8 cellular contexts compared by ENCODE assay signal in genomic region chr19:2050349-2050990, GRCh38. TPM values are rescaled to one million over a fixed set of nuclear protein-coding genes. Genes with fewer than 3 reads are reported as not detected.
A peak's percentile ranks its signal among the peaks of the same experiment; 100 is the strongest.
DNase-seq lines count a peak whose midpoint lies in the region; ATAC-seq and TF ChIP-seq lines count a peak whose summit lies in the region.

No MANE protein-coding gene starts in this region.

- 0 to 1% methylated on average over 38 to 45 of the region's 49 CpGs for WGBS in heart right ventricle, 2 donors

- DNase-seq in activated B cell treated with CpG ODN at 0.5 μM for 24 hours = no peak
- no peak for DNase-seq in heart right ventricle
- DNase-seq in skeletal muscle cell (ENCODE audit: low read depth) = no peak
- no peak for DNase-seq in stimulated activated CD4-positive, alpha-beta T cell treated with anti-CD3 and anti-CD28 coated beads, Interleukin-2, amount 100 ng/mL, for 48 hours
- DNase-seq in activated CD4-positive, alpha-beta T cell treated with anti-CD3 and anti-CD28 coated beads, Interleukin-2, amount 50 U/mL, for 1 hour = no peak

- H3K9me3 Mint-ChIP-seq in activated B cell treated with CpG ODN at 0.5 μM for 24 hours = no peaks in the 10 kb centered on the region

- CTCF ChIA-PET in activated B cell treated with CpG ODN at 0.5 μM for 24 hours (lab: Charles Lee) = interaction anchor here (0.5 to 1.8 kb wide), 3 partner anchors 19 to 99 kb away, joined by 3 to 6 read pairs (median 3); no protein-coding TSS in a partner anchor

- POLR2A ChIA-PET in activated B cell treated with CpG ODN at 0.5 μM for 24 hours (lab: Charles Lee) = interaction anchor here (0.5 to 59.1 kb wide), 13 partner anchors 11 to 564 kb away, joined by 3 to 2723 read pairs (median 5); partner anchors contain the start of genes IZUMO4 and MOB3A

- TF ChIP-seq POLR2A in GM18526 (IDR thresholded peaks at IDR 0.05; ENCODE audit: extremely low read depth, insufficient read length) = peak; percentile 29

- H3K4me3 Mint-ChIP-seq in activated B cell treated with CpG ODN at 0.5 μM for 24 hours = peak overlapping the region; percentile 93

- no peaks in the 10 kb centered on the region for H3K9me3 ChIP-seq in heart right ventricle

- no peak for TF ChIP-seq CTCF in activated B cell treated with CpG ODN at 0.5 μM for 24 hours (IDR thresholded peaks at IDR 0.05)
- no peak for TF ChIP-seq CTCF in heart right ventricle (IDR thresholded peaks at IDR 0.05)

- peaks cover 57 to 87% (median 78%) of the 10 kb centered on the region in 9 donors for H3K4me1 ChIP-seq in heart right ventricle

- H3K27ac Mint-ChIP-seq in activated B cell treated with CpG ODN at 0.5 μM for 24 hours = peak overlapping the region; percentile 88

- H3K27ac ChIP-seq in heart right ventricle = peak overlapping the region; percentile 90 to 100 (median 96)

- ATAC-seq in HG02938 (IDR thresholded peaks at IDR 0.05; ENCODE audit: unreplicated experiment) = peak; percentile 2
- no peak for ATAC-seq in activated B cell treated with CpG ODN at 0.5 μM for 24 hours (ENCODE audit: low read depth)
- peak; percentile 0 to 3 (median 1) for ATAC-seq in heart right ventricle
- no peak for ATAC-seq in GM19463 (IDR thresholded peaks at IDR 0.05; ENCODE audit: unreplicated experiment)

- peaks cover 0 to 30% (median 7%) of the 10 kb centered on the region in 9 donors for H3K36me3 ChIP-seq in heart right ventricle

- H3K27me3 ChIP-seq in heart right ventricle = no peaks in the 10 kb centered on the region

- peaks cover 41% of the 10 kb centered on the region for H3K36me3 Mint-ChIP-seq in activated B cell treated with CpG ODN at 0.5 μM for 24 hours (ENCODE audit: low read depth)

- H3K27me3 Mint-ChIP-seq in activated B cell treated with CpG ODN at 0.5 μM for 24 hours = no peaks in the 10 kb centered on the region

- peak overlapping the region; percentile 92 to 100 (median 98) for H3K4me3 ChIP-seq in heart right ventricle
- H3K4me3 ChIP-seq in skeletal muscle cell (ENCODE audit: low read depth, low read length) = peak overlapping the region; percentile 93

- H3K4me1 Mint-ChIP-seq in activated B cell treated with CpG ODN at 0.5 μM for 24 hours = peaks cover 78% of the 10 kb centered on the region

- intact Hi-C loops in activated B cell treated with CpG ODN at 0.5 μM for 24 hours (cut with micrococcal nuclease) (loop anchor here (1.0 to 5.0 kb wide), 3 partner anchors 8 to 188 kb away; partner anchors contain the start of gene KLF16), heart right ventricle (cut with DNase I) (loop anchor here in 1 of 10 donors (5.0 kb wide), 1 partner anchor 33 kb away; the partner anchor contains the start of gene BTBD2)

RNA-seq across cellular contexts. Expression of gene MKNK2, which starts 0.6 kb away (rescaled TPM):
- 1,134 and 1,197 TPM in 2 replicates for total RNA-seq in activated B cell treated with CpG ODN at 0.5 μM for 24 hours
- 100 to 1,000 TPM; 107 to 260 (median 144) TPM for total RNA-seq in heart right ventricle
- 100 to 1,000 TPM; 144 to 189 TPM for polyA plus RNA-seq in heart right ventricle

RNA-seq across cellular contexts. Expression of gene BTBD2, which starts 35.0 kb away (rescaled TPM):
- total RNA-seq in activated B cell treated with CpG ODN at 0.5 μM for 24 hours = 55.1 and 57.3 TPM in 2 replicates
- 10 to 100 TPM; 45.1 to 70.4 (median 56.6) TPM for total RNA-seq in heart right ventricle
- polyA plus RNA-seq in heart right ventricle = 10 to 100 TPM; 42.8 to 55.2 TPM

RNA-seq across cellular contexts. Expression of gene MOB3A, which starts 45.7 kb away (rescaled TPM):
- total RNA-seq in activated B cell treated with CpG ODN at 0.5 μM for 24 hours (179 and 189 TPM in 2 replicates), heart right ventricle (10 to 100 TPM; 10.0 to 30.5 (median 16.2) TPM)
- polyA plus RNA-seq in heart right ventricle = 10 to 100 TPM in 1 of 2 donors, 1 to 10 TPM in 1; 8.9 to 12.8 TPM

RNA-seq across cellular contexts. Expression of gene IZUMO4, which starts 46.2 kb away (rescaled TPM):
- total RNA-seq in activated B cell treated with CpG ODN at 0.5 μM for 24 hours (73.0 and 78.6 TPM in 2 replicates), heart right ventricle (1 to 10 TPM; 1.2 to 6.5 (median 2.2) TPM)
- polyA plus RNA-seq in heart right ventricle = 10 to 100 TPM in 1 of 2 donors, 1 to 10 TPM in 1; 8.6 to 13.1 TPM

Comparison
In these comparisons a context has a peak if more than half of its experiments do, and no peak if none do; other contexts are left out.
1. ATAC-seq: peak in HG02938 (single experiment) and heart right ventricle (8 of 8); none in activated B cell treated with CpG ODN at 0.5 μM for 24 hours (single experiment) and GM19463 (single experiment).